Comparison of ENCODE assay signal across 1 cellular context in the genomic region with DNA sequence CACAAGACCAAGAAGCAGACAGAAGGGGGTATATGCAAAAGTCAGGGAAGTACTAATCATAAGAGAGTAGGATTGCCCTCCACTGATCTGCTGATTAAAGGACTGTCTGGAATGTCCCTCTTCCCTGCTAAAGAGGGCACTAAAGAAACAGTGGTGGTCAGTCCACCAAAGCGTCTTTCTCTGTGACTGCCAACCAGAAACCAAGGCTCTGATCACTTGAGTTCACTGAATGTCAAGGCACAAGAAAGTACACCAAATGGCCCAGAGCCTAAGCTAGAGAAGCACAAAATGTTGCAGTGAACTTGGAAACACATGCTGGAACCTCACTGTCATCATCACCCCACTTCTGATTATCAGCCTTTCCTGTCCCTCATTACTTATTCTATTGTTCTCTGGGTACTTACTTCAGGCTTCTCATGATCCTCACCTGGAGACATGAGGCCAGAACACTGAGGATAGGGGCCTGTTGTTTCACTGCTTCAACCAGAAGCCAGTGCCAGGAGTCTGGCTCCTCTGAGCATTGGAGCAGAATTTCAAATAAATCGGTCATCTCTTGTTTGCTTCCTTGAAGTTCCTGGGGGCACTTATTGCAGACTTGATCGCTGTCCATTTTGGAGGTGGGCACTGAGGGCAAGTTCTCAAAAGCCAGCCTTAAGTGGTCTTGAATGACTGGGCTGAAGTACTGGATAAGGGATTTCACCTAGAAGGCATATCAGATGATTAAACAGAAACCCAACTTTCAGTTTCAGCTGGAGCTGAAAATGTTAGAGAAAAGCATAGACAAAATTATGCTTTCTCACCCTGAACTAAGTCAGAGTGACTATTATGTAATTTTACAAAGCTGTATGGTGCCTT.
TF ChIP-seq lines count a peak whose summit lies in the region.

No MANE protein-coding gene starts in this region.

TF ChIP-seq in WTC11, 78 proteins besides CTCF, POLR2A, EP300 and RAD21 (continued from another document):
- TF ChIP-seq ZSCAN18 (CRISPR knock-in tag; IDR thresholded peaks at IDR 0.05) (no peak), NR1H2 (CRISPR knock-in tag; IDR thresholded peaks at IDR 0.05) (no peak), HMGXB4 (CRISPR knock-in tag; IDR thresholded peaks at IDR 0.05) (no peak), SMAD4 (CRISPR knock-in tag; IDR thresholded peaks at IDR 0.05) (no peak), ZNF263 (CRISPR knock-in tag; IDR thresholded peaks at IDR 0.05; ENCODE audit: low read depth) (no peak)
- TF ChIP-seq, protein P1, sequence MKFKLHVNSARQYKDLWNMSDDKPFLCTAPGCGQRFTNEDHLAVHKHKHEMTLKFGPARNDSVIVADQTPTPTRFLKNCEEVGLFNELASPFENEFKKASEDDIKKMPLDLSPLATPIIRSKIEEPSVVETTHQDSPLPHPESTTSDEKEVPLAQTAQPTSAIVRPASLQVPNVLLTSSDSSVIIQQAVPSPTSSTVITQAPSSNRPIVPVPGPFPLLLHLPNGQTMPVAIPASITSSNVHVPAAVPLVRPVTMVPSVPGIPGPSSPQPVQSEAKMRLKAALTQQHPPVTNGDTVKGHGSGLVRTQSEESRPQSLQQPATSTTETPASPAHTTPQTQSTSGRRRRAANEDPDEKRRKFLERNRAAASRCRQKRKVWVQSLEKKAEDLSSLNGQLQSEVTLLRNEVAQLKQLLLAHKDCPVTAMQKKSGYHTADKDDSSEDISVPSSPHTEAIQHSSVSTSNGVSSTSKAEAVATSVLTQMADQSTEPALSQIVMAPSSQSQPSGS (CRISPR knock-in tag; IDR thresholded peaks at IDR 0.05; ENCODE audit: borderline replicate concordance, low read depth), result no peak
- TF ChIP-seq, protein P2, sequence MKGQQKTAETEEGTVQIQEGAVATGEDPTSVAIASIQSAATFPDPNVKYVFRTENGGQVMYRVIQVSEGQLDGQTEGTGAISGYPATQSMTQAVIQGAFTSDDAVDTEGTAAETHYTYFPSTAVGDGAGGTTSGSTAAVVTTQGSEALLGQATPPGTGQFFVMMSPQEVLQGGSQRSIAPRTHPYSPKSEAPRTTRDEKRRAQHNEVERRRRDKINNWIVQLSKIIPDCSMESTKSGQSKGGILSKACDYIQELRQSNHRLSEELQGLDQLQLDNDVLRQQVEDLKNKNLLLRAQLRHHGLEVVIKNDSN (CRISPR knock-in tag; IDR thresholded peaks at IDR 0.05), result no peak
- TF ChIP-seq, protein P3, sequence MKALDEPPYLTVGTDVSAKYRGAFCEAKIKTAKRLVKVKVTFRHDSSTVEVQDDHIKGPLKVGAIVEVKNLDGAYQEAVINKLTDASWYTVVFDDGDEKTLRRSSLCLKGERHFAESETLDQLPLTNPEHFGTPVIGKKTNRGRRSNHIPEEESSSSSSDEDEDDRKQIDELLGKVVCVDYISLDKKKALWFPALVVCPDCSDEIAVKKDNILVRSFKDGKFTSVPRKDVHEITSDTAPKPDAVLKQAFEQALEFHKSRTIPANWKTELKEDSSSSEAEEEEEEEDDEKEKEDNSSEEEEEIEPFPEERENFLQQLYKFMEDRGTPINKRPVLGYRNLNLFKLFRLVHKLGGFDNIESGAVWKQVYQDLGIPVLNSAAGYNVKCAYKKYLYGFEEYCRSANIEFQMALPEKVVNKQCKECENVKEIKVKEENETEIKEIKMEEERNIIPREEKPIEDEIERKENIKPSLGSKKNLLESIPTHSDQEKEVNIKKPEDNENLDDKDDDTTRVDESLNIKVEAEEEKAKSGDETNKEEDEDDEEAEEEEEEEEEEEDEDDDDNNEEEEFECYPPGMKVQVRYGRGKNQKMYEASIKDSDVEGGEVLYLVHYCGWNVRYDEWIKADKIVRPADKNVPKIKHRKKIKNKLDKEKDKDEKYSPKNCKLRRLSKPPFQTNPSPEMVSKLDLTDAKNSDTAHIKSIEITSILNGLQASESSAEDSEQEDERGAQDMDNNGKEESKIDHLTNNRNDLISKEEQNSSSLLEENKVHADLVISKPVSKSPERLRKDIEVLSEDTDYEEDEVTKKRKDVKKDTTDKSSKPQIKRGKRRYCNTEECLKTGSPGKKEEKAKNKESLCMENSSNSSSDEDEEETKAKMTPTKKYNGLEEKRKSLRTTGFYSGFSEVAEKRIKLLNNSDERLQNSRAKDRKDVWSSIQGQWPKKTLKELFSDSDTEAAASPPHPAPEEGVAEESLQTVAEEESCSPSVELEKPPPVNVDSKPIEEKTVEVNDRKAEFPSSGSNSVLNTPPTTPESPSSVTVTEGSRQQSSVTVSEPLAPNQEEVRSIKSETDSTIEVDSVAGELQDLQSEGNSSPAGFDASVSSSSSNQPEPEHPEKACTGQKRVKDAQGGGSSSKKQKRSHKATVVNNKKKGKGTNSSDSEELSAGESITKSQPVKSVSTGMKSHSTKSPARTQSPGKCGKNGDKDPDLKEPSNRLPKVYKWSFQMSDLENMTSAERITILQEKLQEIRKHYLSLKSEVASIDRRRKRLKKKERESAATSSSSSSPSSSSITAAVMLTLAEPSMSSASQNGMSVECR (CRISPR knock-in tag; IDR thresholded peaks at IDR 0.05; ENCODE audit: borderline replicate concordance), result no peak
